8 cellular contexts compared by ENCODE assay signal in the genomic region with DNA sequence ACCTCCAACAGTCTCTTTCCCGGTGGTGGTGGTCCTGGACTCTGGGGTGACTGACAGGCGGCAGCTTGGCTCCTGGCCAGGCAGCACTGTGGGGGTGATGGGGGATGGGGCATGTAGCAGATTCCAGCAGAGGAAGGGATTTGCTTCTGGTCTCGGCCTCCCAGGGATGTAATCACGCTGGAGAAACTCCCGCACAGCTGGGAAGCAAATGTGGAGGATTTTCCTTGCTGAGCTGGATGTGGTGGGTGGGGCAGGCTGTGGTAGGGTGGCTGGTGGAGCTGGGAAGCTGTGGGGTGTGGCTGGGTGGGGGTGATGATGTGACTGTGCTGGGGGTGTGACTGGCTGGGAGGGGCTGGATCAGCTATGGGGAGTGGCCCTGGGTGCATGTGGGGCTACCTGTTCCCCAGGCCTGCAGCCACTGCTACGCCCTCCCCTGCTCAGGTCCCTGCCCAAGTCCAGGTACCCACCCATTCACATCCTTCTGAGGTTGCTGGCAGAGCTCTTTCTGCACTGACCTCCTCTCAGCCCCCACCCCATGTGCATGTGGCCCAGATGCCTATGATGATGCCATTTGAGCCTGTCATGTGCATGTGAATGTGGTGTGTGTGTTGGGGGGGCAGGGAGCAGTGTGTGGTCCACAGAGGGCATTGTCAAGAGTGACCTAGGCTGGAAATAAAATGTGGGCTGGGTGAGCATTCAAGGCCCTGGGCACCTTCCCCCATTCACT. TPM values are rescaled to one million over a fixed set of nuclear protein-coding genes. Genes with fewer than 3 reads are reported as not detected.
DNase-seq lines count a peak whose midpoint lies in the region; ATAC-seq and TF ChIP-seq lines count a peak whose summit lies in the region.

No MANE protein-coding gene starts in this region.

- no peak overlapping the region for H3K27ac Mint-ChIP-seq in nephron progenitor cell

- H3K27ac ChIP-seq in Peyer's patch = peak overlapping the region; percentile 10 to 90 (median 80)

- peaks cover 0 to 82% (median 14%) of the 10 kb centered on the region in 4 donors for H3K4me1 ChIP-seq in Peyer's patch

- H3K36me3 Mint-ChIP-seq in nephron progenitor cell (ENCODE audit: low read depth) = no peaks in the 10 kb centered on the region

- H3K27me3 Mint-ChIP-seq in nephron progenitor cell (ENCODE audit: low read depth, poor library complexity) = no peaks in the 10 kb centered on the region

- no peak overlapping the region for H3K4me3 Mint-ChIP-seq in nephron progenitor cell

- H3K9me3 Mint-ChIP-seq in nephron progenitor cell = no peaks in the 10 kb centered on the region

- peak in 1 of 2 donors; percentile 44 for TF ChIP-seq POLR2A in Peyer's patch (IDR thresholded peaks at IDR 0.05)

- peak; percentile 91 for DNase-seq in AG20443 (ENCODE audit: low spot score)
- peak in 2 of 3 donors; percentile 90 to 94 for DNase-seq in Peyer's patch
- DNase-seq in fibroblast of gingiva (ENCODE audit: low read depth) = peak; percentile 52
- peak; percentile 43 for DNase-seq in nephron progenitor cell
- no peak for DNase-seq in OCI-M1 (lab: John Stamatoyannopoulos, UW)
- DNase-seq in NCI-H446 treated with DMSO at 0.1 percent for 48 hours (lab: John Stamatoyannopoulos, UW) = no peak
- DNase-seq in NCI-H2196 (lab: John Stamatoyannopoulos, UW; ENCODE audit: unreplicated experiment) = no peak

- TF ChIP-seq CTCF in Peyer's patch (IDR thresholded peaks at IDR 0.05) = no peak
- TF ChIP-seq CTCF in nephron progenitor cell (IDR thresholded peaks at IDR 0.05) = no peak

- H3K27me3 ChIP-seq in Peyer's patch = no peaks in the 10 kb centered on the region

- H3K36me3 ChIP-seq in Peyer's patch = no peaks in the 10 kb centered on the region

- peaks cover 75% of the 10 kb centered on the region for H3K4me1 Mint-ChIP-seq in nephron progenitor cell

- ATAC-seq in HG02885 (IDR thresholded peaks at IDR 0.05; ENCODE audit: poor library complexity, unreplicated experiment) = no peak

- H3K4me3 ChIP-seq in Peyer's patch = no peak overlapping the region

- H3K9me3 ChIP-seq in Peyer's patch = no peaks in the 10 kb centered on the region

RNA-seq across cellular contexts. Expression of a gene that starts 3.9 kb away (rescaled TPM):
- total RNA-seq in Peyer's patch = 100 to 1,000 TPM in 2 of 4 donors, 10 to 100 TPM in 2; 80.9 to 168 (median 118) TPM

Comparison
In these comparisons a context has a peak if more than half of its experiments do, and no peak if none do; other contexts are left out.
1. DNase-seq: peak in AG20443 (single experiment), Peyer's patch (2 of 3), fibroblast of gingiva (single experiment) and nephron progenitor cell (single experiment); none in OCI-M1 (single experiment), NCI-H446 treated with DMSO at 0.1 percent for 48 hours (single experiment) and NCI-H2196 (single experiment).